8 cellular contexts compared by ENCODE assay signal in the genomic region with DNA sequence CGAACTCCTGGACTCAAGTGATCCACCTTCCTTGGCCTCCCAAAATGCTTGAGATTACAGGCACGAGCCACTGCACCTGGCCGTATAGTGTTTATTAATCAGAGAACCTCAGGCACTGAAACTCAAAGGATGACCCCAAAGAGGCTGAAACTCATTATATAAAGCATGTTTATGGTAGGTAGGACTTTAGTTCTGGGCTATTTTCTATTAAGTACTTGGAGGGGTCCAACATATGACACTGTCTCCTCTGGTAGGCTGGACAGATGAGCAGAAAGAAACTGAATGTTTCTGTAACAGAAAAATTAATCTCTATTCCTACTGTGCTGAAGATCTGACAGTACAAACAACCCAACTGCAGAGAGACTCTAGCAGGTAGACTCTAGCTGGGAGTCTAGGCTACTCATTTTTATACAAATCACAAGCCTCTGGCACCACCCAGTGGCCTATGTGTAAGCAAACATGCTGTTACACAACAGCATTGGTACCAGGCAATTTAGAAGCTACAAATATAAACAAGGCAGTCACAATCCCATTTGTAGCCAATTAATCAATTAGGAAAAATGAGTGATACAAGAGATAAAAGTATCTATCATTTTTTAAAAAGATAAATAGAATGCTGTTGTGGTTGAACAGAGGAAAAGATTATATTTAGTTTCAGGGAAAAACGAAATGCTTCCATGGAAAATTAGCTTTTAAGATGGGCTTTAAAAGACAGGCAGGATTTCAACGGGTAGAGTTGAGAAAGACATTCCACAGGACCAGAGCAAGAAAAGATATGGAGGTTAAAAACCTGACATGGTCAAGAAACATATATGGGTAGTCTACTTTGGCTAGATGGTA. TPM values are rescaled to one million over a fixed set of nuclear protein-coding genes. Genes with fewer than 3 reads are reported as not detected.
DNase-seq lines count a peak whose midpoint lies in the region; ATAC-seq and TF ChIP-seq lines count a peak whose summit lies in the region.

No MANE protein-coding gene starts in this region.

- TF ChIP-seq EP300 in sigmoid colon (IDR thresholded peaks at IDR 0.05), result no peak

- intact Hi-C loops in sigmoid colon (cut with DNase I), result loop anchor here (1.0 to 5.0 kb wide), 4 partner anchors 33 to 151 kb away; a partner anchor contains a TSS

- no peaks in the 10 kb centered on the region for H3K9me2 ChIP-seq in hepatocyte (replicated peaks; ENCODE audit: insufficient read depth)

- no peaks in the 10 kb centered on the region for H3K27me3 ChIP-seq in hepatocyte
- no peaks in the 10 kb centered on the region for H3K27me3 ChIP-seq in sigmoid colon

- no peak for TF ChIP-seq POLR2A in sigmoid colon (IDR thresholded peaks at IDR 0.05)

- H3K27ac ChIP-seq in hepatocyte (no peak overlapping the region), sigmoid colon (peak overlapping the region; percentile 33 to 61 (median 47))

- H4K20me1 ChIP-seq in hepatocyte (ENCODE audit: insufficient read depth, poor library complexity, severe bottlenecking), result peaks cover 13% of the 10 kb centered on the region

- TF ChIP-seq CTCF in hepatocyte (IDR thresholded peaks at IDR 0.05; ENCODE audit: poor library complexity) (peak; percentile 80), sigmoid colon (IDR thresholded peaks at IDR 0.05) (peak; percentile 57 to 70 (median 62))

- no peak overlapping the region for H2AFZ ChIP-seq in hepatocyte

- ATAC-seq in GM21786 (IDR thresholded peaks at IDR 0.05; ENCODE audit: unreplicated experiment) (peak; percentile 91), GM21423 (IDR thresholded peaks at IDR 0.05; ENCODE audit: unreplicated experiment) (no peak)

- in situ Hi-C loops in Caki2 (cut with HindIII; ENCODE audit: low pct_unique_long_range_greater_than_20kb, low sequenced_read_pairs), result no loop called here

- peaks cover 82% of the 10 kb centered on the region for H3K79me2 ChIP-seq in hepatocyte

- H3K4me3 ChIP-seq in hepatocyte (no peak overlapping the region), sigmoid colon (no peak overlapping the region)

- peak; percentile 34 for DNase-seq in Caki2 (ENCODE audit: low read depth)
- peak; percentile 60 for DNase-seq in NCI-H1105 (lab: John Stamatoyannopoulos, UW)
- peak; percentile 44 for DNase-seq in T follicular helper cell (ENCODE audit: low read depth)
- DNase-seq in astrocyte of the hippocampus (ENCODE audit: low read depth, low spot score), result peak; percentile 84
- peak; percentile 87 for DNase-seq in hepatocyte (ENCODE audit: low spot score)
- peak; percentile 88 for DNase-seq in sigmoid colon

- H3K4me2 ChIP-seq in hepatocyte, result no peak overlapping the region

- WGBS in hepatocyte (ENCODE audit: low lambda C conversion rate, missing lambda C conversion rate), result 74% methylated on average over 5 of the region's 5 CpGs
- WGBS in sigmoid colon, 2 donors, result 74 to 80% methylated on average over 5 of the region's 5 CpGs

- H3K4me1 ChIP-seq in hepatocyte (ENCODE audit: insufficient read depth) (peaks cover 9% of the 10 kb centered on the region), sigmoid colon (peaks cover 0 to 44% (median 34%) of the 10 kb centered on the region in 4 donors)

- no peaks in the 10 kb centered on the region for H3K9me3 ChIP-seq in hepatocyte (ENCODE audit: low read depth)
- H3K9me3 ChIP-seq in sigmoid colon, result no peaks in the 10 kb centered on the region

- H3K36me3 ChIP-seq in hepatocyte (replicated peaks; ENCODE audit: insufficient read depth, low read depth) (no peaks in the 10 kb centered on the region), sigmoid colon (peaks cover 0 to 11% (median 0%) of the 10 kb centered on the region in 4 donors)

RNA-seq across cellular contexts. Expression of a gene that starts 10.4 kb away (rescaled TPM):
- 14.9 and 21.2 TPM in 2 replicates for total RNA-seq in Caki2 (2014; rRNA removed; shearing (Covaris generic); ENCODE audit: low replicate concordance)
- total RNA-seq in hepatocyte (85.8 and 110 TPM in 2 replicates), sigmoid colon (100 to 1,000 TPM; 138 to 184 (median 147) TPM)
- polyA plus RNA-seq in hepatocyte (95.1 and 113 TPM in 2 replicates), sigmoid colon (10 to 100 TPM; 28.2 to 76.1 (median 44.4) TPM)

RNA-seq across cellular contexts. Expression of a gene that starts 33.0 kb away (rescaled TPM):
- 42.1 and 44.9 TPM in 2 replicates for total RNA-seq in Caki2 (2014; rRNA removed; shearing (Covaris generic); ENCODE audit: low replicate concordance)
- total RNA-seq in hepatocyte (60.3 and 74.4 TPM in 2 replicates), sigmoid colon (10 to 100 TPM; 49.0 to 57.4 (median 53.0) TPM)
- polyA plus RNA-seq in hepatocyte (37.7 and 39.3 TPM in 2 replicates), sigmoid colon (10 to 100 TPM; 25.6 to 42.0 (median 35.4) TPM)

RNA-seq across cellular contexts. Expression of a gene that starts 46.7 kb away (rescaled TPM):
- 97.4 and 114 TPM in 2 replicates for total RNA-seq in Caki2 (2014; rRNA removed; shearing (Covaris generic); ENCODE audit: low replicate concordance)
- total RNA-seq in hepatocyte (61.1 and 82.3 TPM in 2 replicates), sigmoid colon (100 to 1,000 TPM in 1 of 4 donors, 10 to 100 TPM in 3; 65.7 to 126 (median 88.8) TPM)
- polyA plus RNA-seq in hepatocyte (59.5 and 62.0 TPM in 2 replicates), sigmoid colon (100 to 1,000 TPM in 2 of 3 donors, 10 to 100 TPM in 1; 42.5 to 113 (median 109) TPM)

Comparison
In these comparisons a context has a peak if more than half of its experiments do, and no peak if none do; other contexts are left out.
1. DNase-seq: peak in every context shown above with its lines; median percentile 88 in sigmoid colon; 87 in hepatocyte; 84 in astrocyte of the hippocampus; 60 in NCI-H1105; 44 in T follicular helper cell; 34 in Caki2.